Comparison of ENCODE assay signal across 8 cellular contexts in the genomic region with DNA sequence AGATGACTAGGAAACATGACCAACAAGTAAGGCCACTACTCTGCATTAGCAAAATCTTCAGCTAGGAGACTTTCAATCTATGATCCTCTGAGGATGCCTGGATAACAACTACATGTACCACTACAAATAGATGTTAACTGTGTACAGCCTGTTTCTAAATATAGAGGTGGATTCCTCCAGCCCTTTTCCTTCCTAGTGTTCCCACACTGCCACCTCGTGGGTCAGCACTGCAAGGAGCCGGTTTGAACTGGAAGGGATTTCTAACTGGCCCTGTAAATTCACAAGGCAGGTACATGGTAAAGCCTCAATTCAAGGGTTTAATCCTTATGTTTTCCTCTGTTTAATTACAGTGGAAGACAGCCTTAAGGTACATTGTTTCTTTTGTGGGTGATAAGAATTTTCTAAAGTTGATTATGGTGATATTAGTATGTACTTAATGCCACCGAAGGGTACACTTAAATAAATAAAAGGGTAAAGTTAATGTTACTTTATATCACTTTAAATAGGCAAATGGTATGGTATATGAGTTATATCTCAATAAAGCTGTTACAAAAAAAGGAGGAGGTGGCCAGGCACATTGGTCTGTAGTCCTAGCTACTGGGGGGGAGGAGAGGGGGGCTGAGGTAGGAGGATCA. TPM values are rescaled to one million over a fixed set of nuclear protein-coding genes. Genes with fewer than 3 reads are reported as not detected.
DNase-seq lines count a peak whose midpoint lies in the region; ATAC-seq and TF ChIP-seq lines count a peak whose summit lies in the region.

No MANE protein-coding gene starts in this region.

- no peak overlapping the region for H3K9ac ChIP-seq in neural cell (ENCODE audit: low read length)

- H3K36me3 ChIP-seq in HEK293 (ENCODE audit: control insufficient read depth in 2 of 2, insufficient read depth in 1 of 2, low read length in 2 of 2): no peaks in the 10 kb centered on the region
- H3K36me3 ChIP-seq in neural cell (ENCODE audit: insufficient read depth, low read length): no peaks in the 10 kb centered on the region
- H3K36me3 ChIP-seq in vagina: no peaks in the 10 kb centered on the region

- intact Hi-C loops in Calu3 (cut with micrococcal nuclease; ENCODE audit: unreplicated experiment): loop anchor here (1.0 kb wide), 3 partner anchors 38 to 1339 kb away; no protein-coding TSS in a partner anchor
- intact Hi-C loops in vagina (cut with DNase I): no loop called here

- no peak overlapping the region for H3K4me3 Mint-ChIP-seq in Calu3 (ENCODE audit: low read depth, unreplicated experiment)
- no peak overlapping the region for H3K4me3 Mint-ChIP-seq in activated CD4-positive, alpha-beta T cell treated with anti-CD3 and anti-CD28 coated beads, Interleukin-2, amount 10 ng/mL, durations not matched to agents 7 days and 5 days

- no peak for ATAC-seq in HG02852 (IDR thresholded peaks at IDR 0.05; ENCODE audit: unreplicated experiment)

- peak; percentile 76 for DNase-seq in Calu3
- DNase-seq in NCI-H2227 treated with DMSO at 0.1 percent for 48 hours (lab: John Stamatoyannopoulos, UW): peak; percentile 88
- peak; percentile 51 for DNase-seq in activated CD4-positive, alpha-beta T cell treated with anti-CD3 and anti-CD28 coated beads, Interleukin-2, amount 10 ng/mL, durations not matched to agents 7 days and 5 days
- peak; percentile 74 for DNase-seq in fibroblast of mammary gland (ENCODE audit: low read depth)
- DNase-seq in vagina (ENCODE audit: extremely low spot score in 2 of 2): no peak

- H3K9me3 Mint-ChIP-seq in Calu3 (ENCODE audit: low read depth, unreplicated experiment): no peaks in the 10 kb centered on the region
- H3K9me3 Mint-ChIP-seq in activated CD4-positive, alpha-beta T cell treated with anti-CD3 and anti-CD28 coated beads, Interleukin-2, amount 10 ng/mL, durations not matched to agents 7 days and 5 days: no peaks in the 10 kb centered on the region

- no TSS peak for BruUV-seq in Calu3 (replicated peaks; lab: Mats Ljungman, UMichigan)

- H2AFZ ChIP-seq in neural cell (ENCODE audit: low read depth, low read length): no peak overlapping the region

- POLR2A ChIA-PET in HEK293 (lab: Yijun Ruan, JAX): no interaction called here
- POLR2A ChIA-PET in activated CD4-positive, alpha-beta T cell treated with anti-CD3 and anti-CD28 coated beads, Interleukin-2, amount 10 ng/mL, durations not matched to agents 7 days and 5 days (lab: Charles Lee): no interaction called here

- H3F3A ChIP-seq in neural cell (ENCODE audit: insufficient read depth, low read length, poor library complexity, severe bottlenecking): no peaks in the 10 kb centered on the region

- H3K79me2 ChIP-seq in neural cell (replicated peaks; ENCODE audit: insufficient read depth, low read length): no peaks in the 10 kb centered on the region

- no peaks in the 10 kb centered on the region for H4K20me1 ChIP-seq in neural cell (ENCODE audit: insufficient read depth)

- H3K27me3 ChIP-seq in neural cell (ENCODE audit: insufficient read depth, low read depth, low read length): no peaks in the 10 kb centered on the region
- no peaks in the 10 kb centered on the region for H3K27me3 ChIP-seq in vagina

- peak; percentile 47 for TF ChIP-seq EP300 in neural cell (conservative IDR thresholded peaks at IDR 0.05; ENCODE audit: poor library complexity, severe bottlenecking)

- H3K9me3 ChIP-seq in HEK293 (ENCODE audit: control insufficient read depth, insufficient read depth, low read depth, low read length) (no peaks in the 10 kb centered on the region), neural cell (ENCODE audit: low read length) (no peaks in the 10 kb centered on the region), vagina (no peaks in the 10 kb centered on the region)

- no peaks in the 10 kb centered on the region for H3K36me3 Mint-ChIP-seq in Calu3 (ENCODE audit: insufficient read depth, unreplicated experiment)
- H3K36me3 Mint-ChIP-seq in activated CD4-positive, alpha-beta T cell treated with anti-CD3 and anti-CD28 coated beads, Interleukin-2, amount 10 ng/mL, durations not matched to agents 7 days and 5 days (ENCODE audit: low read depth): peaks cover 3% of the 10 kb centered on the region

- H3K27me3 Mint-ChIP-seq in Calu3 (ENCODE audit: unreplicated experiment): no peaks in the 10 kb centered on the region
- no peaks in the 10 kb centered on the region for H3K27me3 Mint-ChIP-seq in activated CD4-positive, alpha-beta T cell treated with anti-CD3 and anti-CD28 coated beads, Interleukin-2, amount 10 ng/mL, durations not matched to agents 7 days and 5 days

- no peak for TF ChIP-seq POLR2A in vagina (IDR thresholded peaks at IDR 0.05)

- H3K4me2 ChIP-seq in neural cell (ENCODE audit: low read length): no peak overlapping the region

- H3K27ac ChIP-seq in HEK293 (ENCODE audit: extremely low read depth, low read depth, low read length): no peak overlapping the region
- H3K27ac ChIP-seq in neural cell (ENCODE audit: low read length): peak overlapping the region; percentile 48
- no peak overlapping the region for H3K27ac ChIP-seq in vagina

- peak; percentile 98 for TF ChIP-seq RAD21 in neural cell (conservative IDR thresholded peaks at IDR 0.05)

- H3K27ac Mint-ChIP-seq in Calu3 (ENCODE audit: unreplicated experiment): no peak overlapping the region
- H3K27ac Mint-ChIP-seq in activated CD4-positive, alpha-beta T cell treated with anti-CD3 and anti-CD28 coated beads, Interleukin-2, amount 10 ng/mL, durations not matched to agents 7 days and 5 days: no peak overlapping the region

- CTCF ChIA-PET in Calu3 (lab: Charles Lee) (no interaction called here), HEK293 (lab: Yijun Ruan, JAX) (interaction anchor here (0.7 to 1.3 kb wide), 3 partner anchors 9 to 216 kb away, joined by 3 read pairs; no protein-coding TSS in a partner anchor)
- CTCF ChIA-PET in activated CD4-positive, alpha-beta T cell treated with anti-CD3 and anti-CD28 coated beads, Interleukin-2, amount 10 ng/mL, durations not matched to agents 7 days and 5 days (lab: Charles Lee): no interaction called here

- H3K4me3 ChIP-seq in HEK293 (ENCODE audit: low read depth, low read length) (no peak overlapping the region), fibroblast of mammary gland (ENCODE audit: control insufficient read depth, low read depth, low read length) (no peak overlapping the region), neural cell (ENCODE audit: low read length) (peak overlapping the region; percentile 24), vagina (no peak overlapping the region)

- peaks cover 5% of the 10 kb centered on the region for H3K4me1 Mint-ChIP-seq in Calu3 (ENCODE audit: low read depth, unreplicated experiment)
- H3K4me1 Mint-ChIP-seq in activated CD4-positive, alpha-beta T cell treated with anti-CD3 and anti-CD28 coated beads, Interleukin-2, amount 10 ng/mL, durations not matched to agents 7 days and 5 days: peaks cover 6% of the 10 kb centered on the region

- no peaks in the 10 kb centered on the region for H3K9me2 ChIP-seq in neural cell (ENCODE audit: insufficient read depth, low read length)

- TF ChIP-seq CTCF in Calu3 (IDR thresholded peaks at IDR 0.05; ENCODE audit: unreplicated experiment) (peak; percentile 50), HEK293 (tag by site-specific recombination; IDR thresholded peaks at IDR 0.05) (no peak), fibroblast of mammary gland (conservative IDR thresholded peaks at IDR 0.05; ENCODE audit: control insufficient read depth, insufficient read depth, low read depth, low read length) (peak; percentile 95), neural cell (IDR thresholded peaks at IDR 0.05; ENCODE audit: poor library complexity, severe bottlenecking) (peak; percentile 96), vagina (IDR thresholded peaks at IDR 0.05) (peak; percentile 37 to 66 (median 47))

- H3K4me1 ChIP-seq in HEK293 (ENCODE audit: control insufficient read depth, insufficient read depth, low read length) (no peaks in the 10 kb centered on the region), vagina (peaks cover 6% of the 10 kb centered on the region)

TF ChIP-seq in HEK293, 187 proteins besides CTCF, POLR2A, EP300 and RAD21 (continues in another document):
- TF ChIP-seq ZNF654 (tag by site-specific recombination; IDR thresholded peaks at IDR 0.05; ENCODE audit: low read depth) (peak; percentile 64), ZBTB17 (tag by site-specific recombination; IDR thresholded peaks at IDR 0.05) (peak; percentile 36; the same call in 1 of the 2 replicates), SALL2 (tag by site-specific recombination; IDR thresholded peaks at IDR 0.05; ENCODE audit: borderline replicate concordance) (no peak), ZNF776 (tag by site-specific recombination; IDR thresholded peaks at IDR 0.05; ENCODE audit: borderline replicate concordance) (no peak), ZNF202 (tag by site-specific recombination; IDR thresholded peaks at IDR 0.05; ENCODE audit: borderline replicate concordance) (no peak)

TF ChIP-seq in neural cell, 6 proteins besides CTCF, POLR2A, EP300 and RAD21:
- TF ChIP-seq SMC3 (conservative IDR thresholded peaks at IDR 0.05; ENCODE audit: poor library complexity) (peak; percentile 96), TAF1 (IDR thresholded peaks at IDR 0.05; ENCODE audit: low read depth) (no peak)
TF ChIP-seq in neural cell: peak in this region for 1.

RNA-seq across cellular contexts. Expression of gene SMYD3, which starts 14.4 kb away (rescaled TPM):
- total RNA-seq in Calu3 (2022) (34.2 and 35.1 TPM in 2 replicates), vagina (22.3 TPM)
- total RNA-seq in activated CD4-positive, alpha-beta T cell treated with anti-CD3 and anti-CD28 coated beads, Interleukin-2, amount 10 ng/mL, durations not matched to agents 7 days and 5 days: 10 to 100 TPM; 17.1 TPM
- polyA plus RNA-seq in neural cell: 39.4 and 48.6 TPM in 2 replicates
- 43.6 and 49.5 TPM in 2 replicates for polyA minus RNA-seq in neural cell

Comparison
In these comparisons a context has a peak if more than half of its experiments do, and no peak if none do; other contexts are left out.
1. DNase-seq: peak in Calu3 (single experiment), NCI-H2227 treated with DMSO at 0.1 percent for 48 hours (single experiment), activated CD4-positive, alpha-beta T cell treated with anti-CD3 and anti-CD28 coated beads, Interleukin-2, amount 10 ng/mL, durations not matched to agents 7 days and 5 days (single experiment) and fibroblast of mammary gland (single experiment); none in vagina (0 of 2).